In the genomic region with DNA sequence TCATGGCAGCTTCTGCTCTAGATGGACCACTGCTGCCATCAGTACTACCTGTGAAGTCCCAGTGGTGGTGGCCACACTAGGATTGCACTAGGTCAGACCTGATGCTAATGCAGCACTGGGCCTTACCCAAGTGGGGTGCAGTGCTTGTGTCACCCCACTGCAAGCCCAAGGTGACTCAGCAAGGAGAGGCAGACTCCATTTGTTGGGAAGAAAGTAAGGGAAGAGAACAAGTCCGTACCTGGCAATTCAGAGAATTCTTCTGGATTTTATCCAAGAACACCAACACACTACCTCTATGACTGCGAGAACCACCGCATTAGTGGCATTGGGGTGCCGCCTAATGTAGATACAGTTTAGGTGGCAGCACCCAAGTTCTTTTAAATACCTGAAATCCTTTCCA, we compare ENCODE assay signal across 8 cellular contexts. TPM values are rescaled to one million over a fixed set of nuclear protein-coding genes. Genes with fewer than 3 reads are reported as not detected.
"Had no signal": no experiment of that assay in that cellular context is flagged by ENCODE, and none has a peak within 500 bp of the region (broad histone marks: within the 10 kb centered on the region; RNA-seq: fewer than 3 reads in every experiment).

No MANE protein-coding gene starts in this region.

- H3K4me2 ChIP-seq: GM23338 had no signal

- H3K9me3 Mint-ChIP-seq: H9 had no signal

- H3K4me1 Mint-ChIP-seq: GM23338, H9, IgD-negative memory B cell had no signal

- H3K4me3 Mint-ChIP-seq: GM23338, H9, IgD-negative memory B cell had no signal

- H3K4me3 ChIP-seq: GM23338 had no signal

- H3K36me3 Mint-ChIP-seq: IgD-negative memory B cell had no signal

- DNase-seq: H9, HCEC 1CT had no signal

- H3K27ac ChIP-seq: HL-60 had no signal

- ATAC-seq: GM23338, HepG2 had no signal

- H3K27me3 Mint-ChIP-seq: IgD-negative memory B cell had no signal

- H3K27ac Mint-ChIP-seq: GM23338, H9, IgD-negative memory B cell had no signal

- H2AFZ ChIP-seq: GM23338 had no signal

- FAIRE-seq: H1, H54, HepG2 had no signal

RNA-seq across cellular contexts. Expression of a gene that starts 34.0 kb away (rescaled TPM):
- total RNA-seq: GM23338, H1, H9, HepG2 had no signal
- polyA plus RNA-seq: GM23338, IgD-negative memory B cell had no signal
